Comparison of ENCODE assay signal across 20 cellular contexts in genomic region chr13:83229574-83230300, GRCh38.
DNase-seq lines count a peak whose midpoint lies in the region; ATAC-seq and TF ChIP-seq lines count a peak whose summit lies in the region.
"Had no signal": no experiment of that assay in that cellular context is flagged by ENCODE, and none has a peak within 500 bp of the region (broad histone marks: within the 10 kb centered on the region; RNA-seq: fewer than 3 reads in every experiment).

No MANE protein-coding gene starts in this region.

- H3K27ac Mint-ChIP-seq in HFFc6 (peak overlapping the region; percentile 59; the same call in 1 of the 2 replicates), type B pancreatic cell (peak overlapping the region; percentile 52)
- H3K27ac Mint-ChIP-seq: B cell had no signal

- H3K4me1 ChIP-seq in ascending aorta = peaks cover 0 to 15% of the 10 kb centered on the region in 2 donors

- no peak for ATAC-seq in GM19023 (IDR thresholded peaks at IDR 0.05; ENCODE audit: unreplicated experiment)
- ATAC-seq: K562, Right ventricle myocardium inferior had no signal

- TF ChIP-seq CTCF in HFFc6 (IDR thresholded peaks at IDR 0.05) (no peak), ascending aorta (IDR thresholded peaks at IDR 0.05) (no peak), fibroblast of the aortic adventitia (IDR thresholded peaks at IDR 0.05; ENCODE audit: insufficient read depth, low read length) (no peak), type B pancreatic cell (conservative IDR thresholded peaks at IDR 0.05) (no peak)

- H3K36me3 ChIP-seq in ascending aorta = no peaks in the 10 kb centered on the region

- H3K27me3 ChIP-seq in ascending aorta = no peaks in the 10 kb centered on the region

- peaks cover 11% of the 10 kb centered on the region for H3K36me3 Mint-ChIP-seq in HFFc6 (ENCODE audit: low read depth)
- no peaks in the 10 kb centered on the region for H3K36me3 Mint-ChIP-seq in type B pancreatic cell

- H3K9me3 ChIP-seq in ascending aorta = no peaks in the 10 kb centered on the region

- H3K4me3 Mint-ChIP-seq in HFFc6 (no peak overlapping the region), type B pancreatic cell (no peak overlapping the region)
- H3K4me3 Mint-ChIP-seq: B cell had no signal

- H3K9me3 Mint-ChIP-seq in HFFc6 = no peaks in the 10 kb centered on the region
- no peaks in the 10 kb centered on the region for H3K9me3 Mint-ChIP-seq in type B pancreatic cell

- no peaks in the 10 kb centered on the region; the same call in 1 of the 2 replicates for H3K27me3 Mint-ChIP-seq in HFFc6 (ENCODE audit: insufficient read depth)
- H3K27me3 Mint-ChIP-seq in type B pancreatic cell = no peaks in the 10 kb centered on the region
- H3K27me3 Mint-ChIP-seq: B cell had no signal

- H3K4me1 Mint-ChIP-seq in HFFc6 (ENCODE audit: low read depth) = peaks cover 25% of the 10 kb centered on the region
- H3K4me1 Mint-ChIP-seq in type B pancreatic cell (ENCODE audit: unreplicated experiment) = peaks cover 15% of the 10 kb centered on the region
- H3K4me1 Mint-ChIP-seq: B cell had no signal

- peak overlapping the region; percentile 41 to 72 for H3K27ac ChIP-seq in ascending aorta

- DNase-seq in HFFc6 (no peak), ascending aorta (ENCODE audit: low spot score in 2 of 2) (no peak), fibroblast of the aortic adventitia (ENCODE audit: low read depth) (peak; percentile 71), type B pancreatic cell (ENCODE audit: extremely low spot score, unreplicated experiment) (no peak)
- DNase-seq in activated CD4-positive, alpha-beta T cell treated with anti-CD3 and anti-CD28 coated beads for 48 hours = no peak
- no peak for DNase-seq in activated naive CD4-positive, alpha-beta T cell treated with anti-CD3 and anti-CD28 coated beads, Interleukin-2, amount 50 U/mL, for 16 hours
- DNase-seq: COR-L47, DMS 273 treated with DMSO at 0.1 percent for 48 hours, GF-D8, HCEC 1CT, NCI-H1092 treated with DMSO at 0.1 percent for 48 hours, NCI-H146, NCI-H2029 treated with DMSO at 0.1 percent for 48 hours, NCI-H2171, NCI-H446, NCI-H748 treated with DMSO at 0.1 percent for 48 hours had no signal

- H3K4me3 ChIP-seq in ascending aorta (no peak overlapping the region), fibroblast of the aortic adventitia (ENCODE audit: low read depth, low read length) (no peak overlapping the region)
- H3K4me3 ChIP-seq: K562 had no signal

- intact Hi-C loops in ascending aorta (cut with DNase I) = loop anchor here (5.0 kb wide), 1 partner anchor 162 kb away; no protein-coding TSS in a partner anchor
